8 cellular contexts compared by ENCODE assay signal in the genomic region with DNA sequence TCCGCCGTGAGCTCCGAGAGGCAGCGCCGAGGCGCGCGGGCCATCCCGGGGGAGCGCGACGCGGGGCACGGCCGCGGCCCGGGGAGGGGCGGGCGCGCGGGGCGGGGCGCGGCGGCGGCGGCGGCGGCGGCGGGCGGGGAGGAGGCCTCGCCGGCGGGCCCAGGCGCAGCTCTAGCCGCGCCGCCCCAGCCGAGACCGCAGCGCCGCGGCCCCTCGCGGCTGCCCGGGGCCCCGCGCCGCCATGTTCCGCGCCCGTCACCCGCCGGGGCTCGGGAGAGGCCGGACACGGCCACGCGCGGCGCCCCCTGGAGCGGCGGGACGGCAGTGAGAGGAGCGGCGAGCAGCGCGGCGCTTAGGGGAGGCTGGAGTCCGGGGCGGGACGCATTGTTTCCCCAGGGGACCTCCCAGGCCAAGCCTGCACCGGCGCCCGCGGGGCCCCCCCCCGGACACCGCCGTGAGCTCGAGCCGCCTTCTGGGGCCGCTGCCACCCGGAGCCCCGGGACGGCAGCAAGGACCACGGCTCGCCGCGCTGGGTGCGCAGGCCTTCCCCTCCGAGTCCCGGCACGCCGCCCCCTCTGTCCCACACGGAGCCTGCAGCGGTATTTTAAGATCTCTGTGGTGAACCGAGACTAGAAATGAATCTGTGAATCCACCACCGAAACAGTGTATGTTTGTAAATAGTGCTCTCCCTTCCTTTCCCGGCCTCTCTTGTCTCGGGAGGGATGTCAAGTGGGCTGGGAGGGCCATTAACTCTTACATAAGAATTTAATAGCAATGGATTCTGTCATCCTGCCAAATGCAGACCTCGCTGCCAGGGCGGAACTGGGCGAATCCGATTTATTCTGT. TPM values are rescaled to one million over a fixed set of nuclear protein-coding genes. Genes with fewer than 3 reads are reported as not detected.
DNase-seq lines count a peak whose midpoint lies in the region; ATAC-seq and TF ChIP-seq lines count a peak whose summit lies in the region.

A gene (minus strand): TSS at position 60 of the 846 bp plus-strand sequence. CDS start 172 bp downstream, outside the sequence.

- TF ChIP-seq POLR2A in erythroblast (IDR thresholded peaks at IDR 0.05; ENCODE audit: low read length), result peak; percentile 17
- TF ChIP-seq POLR2A in stomach (IDR thresholded peaks at IDR 0.05), result no peak

- peak within 1 kb of the TSS; percentile 80 to 95 (median 91) for H3K27ac ChIP-seq in BLaER1 treated with 17β-estradiol and CSF1 and Interleukin-3, amounts not matched to agents 10 nM and 100 nM
- peak within 1 kb of the TSS; percentile 92 to 98 (median 95) for H3K27ac ChIP-seq in stomach

- H3K9ac ChIP-seq in BLaER1 treated with 17β-estradiol and CSF1 and Interleukin-3, amounts not matched to agents 10 nM and 100 nM, result peak within 1 kb of the TSS; percentile 86 to 95 (median 91)

- DNase-seq in NCI-H345 (lab: John Stamatoyannopoulos, UW) (peak; percentile 80), erythroblast (lab: John Stamatoyannopoulos, UW) (peak; percentile 78 to 84), midbrain (lab: John Stamatoyannopoulos, UW) (peak; percentile 82), stomach (peak; percentile 58)
- DNase-seq in activated CD8-positive, alpha-beta memory T cell treated with anti-CD3 and anti-CD28 coated beads for 24 hours, result peak; percentile 72

- peaks cover 0 to 27% (median 21%) of the 10 kb centered on the region in 11 experiments; a peak in 15 of 22 replicates for H3K27me3 ChIP-seq in BLaER1 treated with 17β-estradiol and CSF1 and Interleukin-3, amounts not matched to agents 10 nM and 100 nM
- H3K27me3 ChIP-seq in stomach, result no peaks in the 10 kb centered on the region

- intact Hi-C loops in stomach (cut with DNase I; ENCODE audit: low total_unique reads), result no loop called here

- peaks cover 27 to 77% (median 67%) of the 10 kb centered on the region in 10 experiments for H3K4me1 ChIP-seq in BLaER1 treated with 17β-estradiol and CSF1 and Interleukin-3, amounts not matched to agents 10 nM and 100 nM
- peaks cover 13 to 48% (median 40%) of the 10 kb centered on the region in 4 donors for H3K4me1 ChIP-seq in stomach

- TF ChIP-seq CTCF in stomach (IDR thresholded peaks at IDR 0.05), result peak in 2 of 7 experiments; percentile 7 to 29

- H3K4me2 ChIP-seq in BLaER1 treated with 17β-estradiol and CSF1 and Interleukin-3, amounts not matched to agents 10 nM and 100 nM, result peak within 1 kb of the TSS; percentile 84 to 98 (median 94)

- peaks cover 0 to 12% (median 6%) of the 10 kb centered on the region in 11 experiments; a peak in 8 of 22 replicates for H3K36me3 ChIP-seq in BLaER1 treated with 17β-estradiol and CSF1 and Interleukin-3, amounts not matched to agents 10 nM and 100 nM
- no peaks in the 10 kb centered on the region for H3K36me3 ChIP-seq in stomach

- 0 to 1% (median 1%) methylated on average over 9 to 105 of the region's 105 CpGs for WGBS in stomach, 5 donors

- ATAC-seq in GM19043 (IDR thresholded peaks at IDR 0.05; ENCODE audit: low read depth, unreplicated experiment) (peak; percentile 74), HG03159 (IDR thresholded peaks at IDR 0.05; ENCODE audit: unreplicated experiment) (peak; percentile 71)

- peaks cover 5 to 39% (median 30%) of the 10 kb centered on the region in 11 experiments; a peak in 19 of 22 replicates for H4K20me1 ChIP-seq in BLaER1 treated with 17β-estradiol and CSF1 and Interleukin-3, amounts not matched to agents 10 nM and 100 nM

- TF ChIP-seq EP300 in stomach (IDR thresholded peaks at IDR 0.05), result no peak

- peak within 1 kb of the TSS; percentile 77 to 90 (median 85) for H3K4me3 ChIP-seq in BLaER1 treated with 17β-estradiol and CSF1 and Interleukin-3, amounts not matched to agents 10 nM and 100 nM
- peak within 1 kb of the TSS; percentile 71 to 88 (median 77) for H3K4me3 ChIP-seq in stomach

- H3K9me3 ChIP-seq in BLaER1 treated with 17β-estradiol and CSF1 and Interleukin-3, amounts not matched to agents 10 nM and 100 nM (replicated peaks in 1 of 11), result no peaks in the 10 kb centered on the region
- no peaks in the 10 kb centered on the region for H3K9me3 ChIP-seq in stomach

RNA-seq across cellular contexts. Expression of the gene that starts here (rescaled TPM):
- 10 to 100 TPM; 11.7 to 60.6 (median 44.6) TPM for total RNA-seq in stomach
- 10 to 100 TPM in 2 of 3 donors, 1 to 10 TPM in 1; 9.2 to 14.2 (median 11.1) TPM for polyA plus RNA-seq in stomach

Comparison
In these comparisons a context has a peak if more than half of its experiments do, and no peak if none do; other contexts are left out.
1. Peak in every context shown above with its lines: DNase-seq, ATAC-seq, H3K4me3 ChIP-seq and H3K27ac ChIP-seq.